Comparison of ENCODE assay signal across 8 cellular contexts in the genomic region with DNA sequence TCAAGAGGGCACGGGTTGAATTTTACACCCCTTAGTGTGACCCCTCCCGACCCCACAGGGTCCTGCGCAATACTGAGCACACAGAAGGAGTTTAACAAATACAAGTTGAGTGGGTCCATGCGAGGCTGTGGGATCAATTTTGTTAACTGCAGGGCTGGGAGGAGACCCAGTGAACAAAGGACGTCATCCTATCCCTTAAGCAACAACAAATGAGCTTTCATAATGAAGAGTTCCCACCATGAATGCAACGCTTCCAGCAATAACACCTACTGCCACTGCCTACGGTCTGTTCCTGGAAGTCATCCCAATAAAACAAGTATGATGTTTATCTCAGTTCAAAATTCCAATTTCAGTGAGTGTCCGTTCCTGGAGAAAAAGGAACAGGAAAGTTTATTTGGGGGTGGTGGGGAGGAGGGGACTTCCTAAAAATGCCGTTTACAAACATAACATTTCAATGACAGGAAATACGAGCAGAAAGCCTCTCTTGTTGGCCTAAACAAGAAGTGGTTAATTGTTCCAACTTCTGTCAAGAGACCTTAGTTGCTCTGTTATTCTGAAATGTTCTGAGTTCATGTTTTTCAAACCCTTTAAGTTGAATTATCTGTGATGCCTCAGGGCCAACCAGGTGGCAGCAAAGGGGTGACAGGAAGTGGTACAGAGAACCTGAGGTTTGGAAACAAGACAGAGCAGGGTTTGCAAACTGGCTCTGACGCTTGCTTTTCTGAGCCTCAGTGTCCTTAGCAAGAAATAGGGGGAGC.
DNase-seq lines count a peak whose midpoint lies in the region; ATAC-seq, FAIRE-seq and TF ChIP-seq lines count a peak whose summit lies in the region.
"Had no signal": no experiment of that assay in that cellular context is flagged by ENCODE, and none has a peak within 500 bp of the region (broad histone marks: within the 10 kb centered on the region; RNA-seq: fewer than 3 reads in every experiment).

No MANE protein-coding gene starts in this region.

- peak; percentile 61 for ATAC-seq in GM21825 (IDR thresholded peaks at IDR 0.05; ENCODE audit: unreplicated experiment)
- peak; percentile 87 for ATAC-seq in activated CD4-positive, alpha-beta T cell treated with anti-CD3 and anti-CD28 coated beads for 36 hours
- peak; percentile 82 for ATAC-seq in stimulated activated effector memory CD8-positive, alpha-beta T cell treated with anti-CD3 and anti-CD28 coated beads, Interleukin-12 subunit alpha, Interleukin-12 subunit beta, amount 100 ng/mL, for 72 hours
- no peak for ATAC-seq in SK-N-SH treated with all-trans-retinoic acid at 6 μM for 48 hours
- ATAC-seq: upper lobe of right lung had no signal

- H3K4me1 Mint-ChIP-seq in activated CD4-positive, alpha-beta T cell treated with anti-CD3 and anti-CD28 coated beads for 36 hours = peaks cover 49% of the 10 kb centered on the region
- peaks cover 39% of the 10 kb centered on the region for H3K4me1 Mint-ChIP-seq in stimulated activated effector memory CD8-positive, alpha-beta T cell treated with anti-CD3 and anti-CD28 coated beads, Interleukin-12 subunit alpha, Interleukin-12 subunit beta, amount 100 ng/mL, for 72 hours

- CTCF ChIA-PET in activated CD4-positive, alpha-beta T cell treated with anti-CD3 and anti-CD28 coated beads for 36 hours (lab: Charles Lee) = interaction anchor here (0.6 to 1.4 kb wide), 3 partner anchors 146 to 762 kb away, joined by 3 read pairs; no protein-coding TSS in a partner anchor

- peak overlapping the region; percentile 82 for H3K27ac Mint-ChIP-seq in activated CD4-positive, alpha-beta T cell treated with anti-CD3 and anti-CD28 coated beads for 36 hours
- H3K27ac Mint-ChIP-seq in stimulated activated effector memory CD8-positive, alpha-beta T cell treated with anti-CD3 and anti-CD28 coated beads, Interleukin-12 subunit alpha, Interleukin-12 subunit beta, amount 100 ng/mL, for 72 hours = peak overlapping the region; percentile 66

- no peaks in the 10 kb centered on the region for H3K36me3 Mint-ChIP-seq in activated CD4-positive, alpha-beta T cell treated with anti-CD3 and anti-CD28 coated beads for 36 hours (ENCODE audit: low read depth)
- H3K36me3 Mint-ChIP-seq in stimulated activated effector memory CD8-positive, alpha-beta T cell treated with anti-CD3 and anti-CD28 coated beads, Interleukin-12 subunit alpha, Interleukin-12 subunit beta, amount 100 ng/mL, for 72 hours = no peaks in the 10 kb centered on the region

- no peaks in the 10 kb centered on the region for H3K9me3 Mint-ChIP-seq in activated CD4-positive, alpha-beta T cell treated with anti-CD3 and anti-CD28 coated beads for 36 hours (ENCODE audit: low read depth)
- H3K9me3 Mint-ChIP-seq in stimulated activated effector memory CD8-positive, alpha-beta T cell treated with anti-CD3 and anti-CD28 coated beads, Interleukin-12 subunit alpha, Interleukin-12 subunit beta, amount 100 ng/mL, for 72 hours = no peaks in the 10 kb centered on the region

- POLR2A ChIA-PET in activated CD4-positive, alpha-beta T cell treated with anti-CD3 and anti-CD28 coated beads for 36 hours (lab: Charles Lee) = interaction anchor here (0.6 kb wide), 1 partner anchor 278 kb away, joined by 3 read pairs; no protein-coding TSS in a partner anchor

- no peak overlapping the region for H3K4me3 Mint-ChIP-seq in activated CD4-positive, alpha-beta T cell treated with anti-CD3 and anti-CD28 coated beads for 36 hours
- H3K4me3 Mint-ChIP-seq in stimulated activated effector memory CD8-positive, alpha-beta T cell treated with anti-CD3 and anti-CD28 coated beads, Interleukin-12 subunit alpha, Interleukin-12 subunit beta, amount 100 ng/mL, for 72 hours = peak overlapping the region; percentile 14

- intact Hi-C loops in activated CD4-positive, alpha-beta T cell treated with anti-CD3 and anti-CD28 coated beads for 36 hours (cut with DNase I, micrococcal nuclease) = loop anchor here in 1 of 2 experiments (10.0 kb wide), 1 partner anchor 158 kb away; no protein-coding TSS in a partner anchor

- no peaks in the 10 kb centered on the region for H3K27me3 Mint-ChIP-seq in activated CD4-positive, alpha-beta T cell treated with anti-CD3 and anti-CD28 coated beads for 36 hours

- no peak for FAIRE-seq in HTR-8/SVneo (lab: Jason Lieb, UNC)

- DNase-seq in activated CD4-positive, alpha-beta T cell treated with anti-CD3 and anti-CD28 coated beads for 36 hours = peak; percentile 64
- DNase-seq in effector CD8-positive, alpha-beta T cell (lab: John Stamatoyannopoulos, UW) = peak; percentile 23
- no peak for DNase-seq in stimulated activated effector memory CD8-positive, alpha-beta T cell treated with anti-CD3 and anti-CD28 coated beads, Interleukin-12 subunit alpha, Interleukin-12 subunit beta, amount 100 ng/mL, for 72 hours (ENCODE audit: low spot score in 2 of 2)
- no peak for DNase-seq in HTR-8/SVneo (ENCODE audit: insufficient read length, low spot score)
- DNase-seq in GOT3 (lab: John Stamatoyannopoulos, UW) = no peak
- DNase-seq: upper lobe of right lung had no signal

TF ChIP-seq in SK-N-SH treated with all-trans-retinoic acid at 6 μM for 48 hours, 23 proteins besides CTCF, POLR2A, EP300 and RAD21:
- TF ChIP-seq ESRRG (CRISPR knock-in tag; IDR thresholded peaks at IDR 0.05) (no peak), ZNF70 (CRISPR knock-in tag; IDR thresholded peaks at IDR 0.05) (no peak), ZNF565 (CRISPR knock-in tag; conservative IDR thresholded peaks at IDR 0.05; ENCODE audit: low read depth) (no peak)
- TF ChIP-seq, protein P1, sequence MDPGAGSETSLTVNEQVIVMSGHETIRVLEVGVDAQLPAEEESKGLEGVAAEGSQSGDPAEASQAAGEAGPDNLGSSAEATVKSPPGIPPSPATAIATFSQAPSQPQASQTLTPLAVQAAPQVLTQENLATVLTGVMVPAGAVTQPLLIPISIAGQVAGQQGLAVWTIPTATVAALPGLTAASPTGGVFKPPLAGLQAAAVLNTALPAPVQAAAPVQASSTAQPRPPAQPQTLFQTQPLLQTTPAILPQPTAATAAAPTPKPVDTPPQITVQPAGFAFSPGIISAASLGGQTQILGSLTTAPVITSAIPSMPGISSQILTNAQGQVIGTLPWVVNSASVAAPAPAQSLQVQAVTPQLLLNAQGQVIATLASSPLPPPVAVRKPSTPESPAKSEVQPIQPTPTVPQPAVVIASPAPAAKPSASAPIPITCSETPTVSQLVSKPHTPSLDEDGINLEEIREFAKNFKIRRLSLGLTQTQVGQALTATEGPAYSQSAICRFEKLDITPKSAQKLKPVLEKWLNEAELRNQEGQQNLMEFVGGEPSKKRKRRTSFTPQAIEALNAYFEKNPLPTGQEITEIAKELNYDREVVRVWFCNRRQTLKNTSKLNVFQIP (CRISPR knock-in tag; IDR thresholded peaks at IDR 0.05; ENCODE audit: borderline replicate concordance, low read depth) = no peak
- TF ChIP-seq, protein P2, sequence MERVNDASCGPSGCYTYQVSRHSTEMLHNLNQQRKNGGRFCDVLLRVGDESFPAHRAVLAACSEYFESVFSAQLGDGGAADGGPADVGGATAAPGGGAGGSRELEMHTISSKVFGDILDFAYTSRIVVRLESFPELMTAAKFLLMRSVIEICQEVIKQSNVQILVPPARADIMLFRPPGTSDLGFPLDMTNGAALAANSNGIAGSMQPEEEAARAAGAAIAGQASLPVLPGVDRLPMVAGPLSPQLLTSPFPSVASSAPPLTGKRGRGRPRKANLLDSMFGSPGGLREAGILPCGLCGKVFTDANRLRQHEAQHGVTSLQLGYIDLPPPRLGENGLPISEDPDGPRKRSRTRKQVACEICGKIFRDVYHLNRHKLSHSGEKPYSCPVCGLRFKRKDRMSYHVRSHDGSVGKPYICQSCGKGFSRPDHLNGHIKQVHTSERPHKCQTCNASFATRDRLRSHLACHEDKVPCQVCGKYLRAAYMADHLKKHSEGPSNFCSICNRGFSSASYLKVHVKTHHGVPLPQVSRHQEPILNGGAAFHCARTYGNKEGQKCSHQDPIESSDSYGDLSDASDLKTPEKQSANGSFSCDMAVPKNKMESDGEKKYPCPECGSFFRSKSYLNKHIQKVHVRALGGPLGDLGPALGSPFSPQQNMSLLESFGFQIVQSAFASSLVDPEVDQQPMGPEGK (CRISPR knock-in tag; IDR thresholded peaks at IDR 0.05; ENCODE audit: borderline replicate concordance) = no peak

Comparison
In these comparisons a context has a peak if more than half of its experiments do, and no peak if none do; other contexts are left out.
1. DNase-seq: peak in activated CD4-positive, alpha-beta T cell treated with anti-CD3 and anti-CD28 coated beads for 36 hours (single experiment) and effector CD8-positive, alpha-beta T cell (single experiment); none in stimulated activated effector memory CD8-positive, alpha-beta T cell treated with anti-CD3 and anti-CD28 coated beads, Interleukin-12 subunit alpha, Interleukin-12 subunit beta, amount 100 ng/mL, for 72 hours (0 of 2), HTR-8/SVneo (single experiment) and GOT3 (single experiment).